Comparison of ENCODE assay signal across 8 cellular contexts in the genomic region with DNA sequence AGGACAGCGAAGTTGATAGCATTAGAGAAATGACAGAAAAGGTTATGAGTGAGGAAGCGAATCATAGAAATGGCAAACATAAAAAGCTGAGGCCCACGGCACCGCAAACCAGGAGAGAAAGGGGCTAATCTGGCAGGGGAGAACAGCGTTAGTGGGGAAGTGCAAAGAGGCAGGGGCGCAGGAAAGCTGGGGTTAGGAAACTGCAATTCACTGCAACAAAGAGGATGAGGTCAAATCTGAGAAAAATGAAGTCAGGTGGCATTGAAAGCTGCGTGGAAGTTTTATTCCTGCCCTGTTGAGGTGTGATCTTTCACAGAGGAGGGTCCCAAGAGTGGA.
DNase-seq lines count a peak whose midpoint lies in the region; ATAC-seq lines count a peak whose summit lies in the region.

No MANE protein-coding gene starts in this region.

- no peaks in the 10 kb centered on the region for H3K36me3 Mint-ChIP-seq in activated naive CD8-positive, alpha-beta T cell treated with anti-CD3 and anti-CD28 coated beads, Interleukin-2, amount 50 U/mL, for 24 hours (ENCODE audit: low read depth)

- DNase-seq in activated naive CD8-positive, alpha-beta T cell treated with anti-CD3 and anti-CD28 coated beads, Interleukin-2, amount 50 U/mL, for 24 hours, result no peak
- DNase-seq in substantia nigra (lab: John Stamatoyannopoulos, UW) (peak in 7 of 49 donors; percentile 29 to 49 (median 41)), NCI-H2196 (lab: John Stamatoyannopoulos, UW; ENCODE audit: unreplicated experiment) (no peak), LoVo (ENCODE audit: low spot score) (no peak)

- peak overlapping the region; percentile 77 for H3K27ac Mint-ChIP-seq in activated naive CD8-positive, alpha-beta T cell treated with anti-CD3 and anti-CD28 coated beads, Interleukin-2, amount 50 U/mL, for 24 hours

- H3K27ac ChIP-seq in HUES48 (ENCODE audit: low read depth, low read length) (peak overlapping the region; percentile 99), substantia nigra (ENCODE audit: low read depth, low read length, poor library complexity, severe bottlenecking) (peak overlapping the region; percentile 77)

- H3K4me1 Mint-ChIP-seq in activated naive CD8-positive, alpha-beta T cell treated with anti-CD3 and anti-CD28 coated beads, Interleukin-2, amount 50 U/mL, for 24 hours, result peaks cover 33% of the 10 kb centered on the region

- H3K9me3 Mint-ChIP-seq in activated naive CD8-positive, alpha-beta T cell treated with anti-CD3 and anti-CD28 coated beads, Interleukin-2, amount 50 U/mL, for 24 hours, result no peaks in the 10 kb centered on the region

- peak overlapping the region; percentile 96 for H3K9ac ChIP-seq in HUES48 (ENCODE audit: low read depth, low read length)

- H3K27me3 Mint-ChIP-seq in activated naive CD8-positive, alpha-beta T cell treated with anti-CD3 and anti-CD28 coated beads, Interleukin-2, amount 50 U/mL, for 24 hours, result no peaks in the 10 kb centered on the region

- no peak for ATAC-seq in activated naive CD8-positive, alpha-beta T cell treated with anti-CD3 and anti-CD28 coated beads, Interleukin-2, amount 50 U/mL, for 24 hours
- no peak for ATAC-seq in HG03565 (IDR thresholded peaks at IDR 0.05; ENCODE audit: unreplicated experiment)

- H3K9me3 ChIP-seq in HUES48 (ENCODE audit: control insufficient read depth, insufficient read depth, low read length) (no peaks in the 10 kb centered on the region), iPS-18c (ENCODE audit: control insufficient read depth, insufficient read depth, low read length) (no peaks in the 10 kb centered on the region)

- H3K4me1 ChIP-seq in HUES48 (ENCODE audit: control insufficient read depth, insufficient read depth, low read length), result peaks cover 12% of the 10 kb centered on the region; the same call in 1 of the 2 replicates

- H3K4me3 ChIP-seq in GM08714 (ENCODE audit: low read length) (peak overlapping the region; percentile 90), HUES48 (ENCODE audit: low read depth, low read length) (peak overlapping the region; percentile 99), iPS-18c (ENCODE audit: insufficient read depth, low read depth, low read length) (peak overlapping the region; percentile 73)

- no peaks in the 10 kb centered on the region for H3K27me3 ChIP-seq in HUES48 (ENCODE audit: control insufficient read depth, insufficient read depth, low read length)

- no peaks in the 10 kb centered on the region for H3K36me3 ChIP-seq in HUES48 (ENCODE audit: control insufficient read depth, insufficient read depth, low read length)

- H3K4me3 Mint-ChIP-seq in activated naive CD8-positive, alpha-beta T cell treated with anti-CD3 and anti-CD28 coated beads, Interleukin-2, amount 50 U/mL, for 24 hours, result peak overlapping the region; percentile 82
